1 cellular context compared by ENCODE assay signal in genomic region chr10:102658802-102659201, GRCh38.
TF ChIP-seq lines count a peak whose summit lies in the region.

No MANE protein-coding gene starts in this region.

TF ChIP-seq in GM23338, 12 proteins besides CTCF, POLR2A, EP300 and RAD21 (continued from another document):
- TF ChIP-seq, protein P1, sequence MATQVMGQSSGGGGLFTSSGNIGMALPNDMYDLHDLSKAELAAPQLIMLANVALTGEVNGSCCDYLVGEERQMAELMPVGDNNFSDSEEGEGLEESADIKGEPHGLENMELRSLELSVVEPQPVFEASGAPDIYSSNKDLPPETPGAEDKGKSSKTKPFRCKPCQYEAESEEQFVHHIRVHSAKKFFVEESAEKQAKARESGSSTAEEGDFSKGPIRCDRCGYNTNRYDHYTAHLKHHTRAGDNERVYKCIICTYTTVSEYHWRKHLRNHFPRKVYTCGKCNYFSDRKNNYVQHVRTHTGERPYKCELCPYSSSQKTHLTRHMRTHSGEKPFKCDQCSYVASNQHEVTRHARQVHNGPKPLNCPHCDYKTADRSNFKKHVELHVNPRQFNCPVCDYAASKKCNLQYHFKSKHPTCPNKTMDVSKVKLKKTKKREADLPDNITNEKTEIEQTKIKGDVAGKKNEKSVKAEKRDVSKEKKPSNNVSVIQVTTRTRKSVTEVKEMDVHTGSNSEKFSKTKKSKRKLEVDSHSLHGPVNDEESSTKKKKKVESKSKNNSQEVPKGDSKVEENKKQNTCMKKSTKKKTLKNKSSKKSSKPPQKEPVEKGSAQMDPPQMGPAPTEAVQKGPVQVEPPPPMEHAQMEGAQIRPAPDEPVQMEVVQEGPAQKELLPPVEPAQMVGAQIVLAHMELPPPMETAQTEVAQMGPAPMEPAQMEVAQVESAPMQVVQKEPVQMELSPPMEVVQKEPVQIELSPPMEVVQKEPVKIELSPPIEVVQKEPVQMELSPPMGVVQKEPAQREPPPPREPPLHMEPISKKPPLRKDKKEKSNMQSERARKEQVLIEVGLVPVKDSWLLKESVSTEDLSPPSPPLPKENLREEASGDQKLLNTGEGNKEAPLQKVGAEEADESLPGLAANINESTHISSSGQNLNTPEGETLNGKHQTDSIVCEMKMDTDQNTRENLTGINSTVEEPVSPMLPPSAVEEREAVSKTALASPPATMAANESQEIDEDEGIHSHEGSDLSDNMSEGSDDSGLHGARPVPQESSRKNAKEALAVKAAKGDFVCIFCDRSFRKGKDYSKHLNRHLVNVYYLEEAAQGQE (IDR thresholded peaks at IDR 0.05; ENCODE audit: unreplicated experiment), result no peak
- no peak for TF ChIP-seq STAT1 (IDR thresholded peaks at IDR 0.05; ENCODE audit: unreplicated experiment)
- TF ChIP-seq CREB1 (CRISPR knock-in tag; IDR thresholded peaks at IDR 0.05; ENCODE audit: low read depth), result no peak
- TF ChIP-seq ZNF114 (CRISPR knock-in tag; IDR thresholded peaks at IDR 0.05), result no peak
- no peak for TF ChIP-seq EZH2phosphoT487 (IDR thresholded peaks at IDR 0.05; ENCODE audit: unreplicated experiment)
- TF ChIP-seq, protein P2, sequence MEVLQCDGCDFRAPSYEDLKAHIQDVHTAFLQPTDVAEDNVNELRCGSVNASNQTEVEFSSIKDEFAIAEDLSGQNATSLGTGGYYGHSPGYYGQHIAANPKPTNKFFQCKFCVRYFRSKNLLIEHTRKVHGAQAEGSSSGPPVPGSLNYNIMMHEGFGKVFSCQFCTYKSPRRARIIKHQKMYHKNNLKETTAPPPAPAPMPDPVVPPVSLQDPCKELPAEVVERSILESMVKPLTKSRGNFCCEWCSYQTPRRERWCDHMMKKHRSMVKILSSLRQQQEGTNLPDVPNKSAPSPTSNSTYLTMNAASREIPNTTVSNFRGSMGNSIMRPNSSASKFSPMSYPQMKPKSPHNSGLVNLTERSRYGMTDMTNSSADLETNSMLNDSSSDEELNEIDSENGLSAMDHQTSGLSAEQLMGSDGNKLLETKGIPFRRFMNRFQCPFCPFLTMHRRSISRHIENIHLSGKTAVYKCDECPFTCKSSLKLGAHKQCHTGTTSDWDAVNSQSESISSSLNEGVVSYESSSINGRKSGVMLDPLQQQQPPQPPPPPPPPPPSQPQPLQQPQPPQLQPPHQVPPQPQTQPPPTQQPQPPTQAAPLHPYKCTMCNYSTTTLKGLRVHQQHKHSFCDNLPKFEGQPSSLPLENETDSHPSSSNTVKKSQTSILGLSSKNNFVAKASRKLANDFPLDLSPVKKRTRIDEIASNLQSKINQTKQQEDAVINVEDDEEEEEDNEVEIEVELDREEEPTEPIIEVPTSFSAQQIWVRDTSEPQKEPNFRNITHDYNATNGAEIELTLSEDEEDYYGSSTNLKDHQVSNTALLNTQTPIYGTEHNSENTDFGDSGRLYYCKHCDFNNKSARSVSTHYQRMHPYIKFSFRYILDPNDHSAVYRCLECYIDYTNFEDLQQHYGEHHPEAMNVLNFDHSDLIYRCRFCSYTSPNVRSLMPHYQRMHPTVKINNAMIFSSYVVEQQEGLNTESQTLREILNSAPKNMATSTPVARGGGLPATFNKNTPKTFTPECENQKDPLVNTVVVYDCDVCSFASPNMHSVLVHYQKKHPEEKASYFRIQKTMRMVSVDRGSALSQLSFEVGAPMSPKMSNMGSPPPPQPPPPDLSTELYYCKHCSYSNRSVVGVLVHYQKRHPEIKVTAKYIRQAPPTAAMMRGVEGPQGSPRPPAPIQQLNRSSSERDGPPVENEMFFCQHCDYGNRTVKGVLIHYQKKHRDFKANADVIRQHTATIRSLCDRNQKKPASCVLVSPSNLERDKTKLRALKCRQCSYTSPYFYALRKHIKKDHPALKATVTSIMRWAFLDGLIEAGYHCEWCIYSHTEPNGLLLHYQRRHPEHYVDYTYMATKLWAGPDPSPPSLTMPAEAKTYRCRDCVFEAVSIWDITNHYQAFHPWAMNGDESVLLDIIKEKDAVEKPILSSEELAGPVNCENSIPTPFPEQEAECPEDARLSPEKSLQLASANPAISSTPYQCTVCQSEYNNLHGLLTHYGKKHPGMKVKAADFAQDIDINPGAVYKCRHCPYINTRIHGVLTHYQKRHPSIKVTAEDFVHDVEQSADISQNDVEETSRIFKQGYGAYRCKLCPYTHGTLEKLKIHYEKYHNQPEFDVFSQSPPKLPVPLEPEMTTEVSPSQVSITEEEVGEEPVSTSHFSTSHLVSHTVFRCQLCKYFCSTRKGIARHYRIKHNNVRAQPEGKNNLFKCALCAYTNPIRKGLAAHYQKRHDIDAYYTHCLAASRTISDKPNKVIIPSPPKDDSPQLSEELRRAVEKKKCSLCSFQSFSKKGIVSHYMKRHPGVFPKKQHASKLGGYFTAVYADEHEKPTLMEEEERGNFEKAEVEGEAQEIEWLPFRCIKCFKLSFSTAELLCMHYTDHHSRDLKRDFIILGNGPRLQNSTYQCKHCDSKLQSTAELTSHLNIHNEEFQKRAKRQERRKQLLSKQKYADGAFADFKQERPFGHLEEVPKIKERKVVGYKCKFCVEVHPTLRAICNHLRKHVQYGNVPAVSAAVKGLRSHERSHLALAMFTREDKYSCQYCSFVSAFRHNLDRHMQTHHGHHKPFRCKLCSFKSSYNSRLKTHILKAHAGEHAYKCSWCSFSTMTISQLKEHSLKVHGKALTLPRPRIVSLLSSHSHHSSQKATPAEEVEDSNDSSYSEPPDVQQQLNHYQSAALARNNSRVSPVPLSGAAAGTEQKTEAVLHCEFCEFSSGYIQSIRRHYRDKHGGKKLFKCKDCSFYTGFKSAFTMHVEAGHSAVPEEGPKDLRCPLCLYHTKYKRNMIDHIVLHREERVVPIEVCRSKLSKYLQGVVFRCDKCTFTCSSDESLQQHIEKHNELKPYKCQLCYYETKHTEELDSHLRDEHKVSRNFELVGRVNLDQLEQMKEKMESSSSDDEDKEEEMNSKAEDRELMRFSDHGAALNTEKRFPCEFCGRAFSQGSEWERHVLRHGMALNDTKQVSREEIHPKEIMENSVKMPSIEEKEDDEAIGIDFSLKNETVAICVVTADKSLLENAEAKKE (CRISPR knock-in tag; IDR thresholded peaks at IDR 0.05), result no peak
- TF ChIP-seq POLR2AphosphoS5 (IDR thresholded peaks at IDR 0.05; ENCODE audit: low read depth), result no peak
TF ChIP-seq in GM23338: peak in this region for 0.
